In genomic region chr2:162058973-162059668, GRCh38 we compare ENCODE assay signal across 1 cellular context.
TF ChIP-seq lines count a peak whose summit lies in the region.

No MANE protein-coding gene starts in this region.

TF ChIP-seq in GM12878, 131 proteins besides CTCF, POLR2A, EP300 and RAD21 (continued from another document and continues in another):
- TF ChIP-seq, protein P1, sequence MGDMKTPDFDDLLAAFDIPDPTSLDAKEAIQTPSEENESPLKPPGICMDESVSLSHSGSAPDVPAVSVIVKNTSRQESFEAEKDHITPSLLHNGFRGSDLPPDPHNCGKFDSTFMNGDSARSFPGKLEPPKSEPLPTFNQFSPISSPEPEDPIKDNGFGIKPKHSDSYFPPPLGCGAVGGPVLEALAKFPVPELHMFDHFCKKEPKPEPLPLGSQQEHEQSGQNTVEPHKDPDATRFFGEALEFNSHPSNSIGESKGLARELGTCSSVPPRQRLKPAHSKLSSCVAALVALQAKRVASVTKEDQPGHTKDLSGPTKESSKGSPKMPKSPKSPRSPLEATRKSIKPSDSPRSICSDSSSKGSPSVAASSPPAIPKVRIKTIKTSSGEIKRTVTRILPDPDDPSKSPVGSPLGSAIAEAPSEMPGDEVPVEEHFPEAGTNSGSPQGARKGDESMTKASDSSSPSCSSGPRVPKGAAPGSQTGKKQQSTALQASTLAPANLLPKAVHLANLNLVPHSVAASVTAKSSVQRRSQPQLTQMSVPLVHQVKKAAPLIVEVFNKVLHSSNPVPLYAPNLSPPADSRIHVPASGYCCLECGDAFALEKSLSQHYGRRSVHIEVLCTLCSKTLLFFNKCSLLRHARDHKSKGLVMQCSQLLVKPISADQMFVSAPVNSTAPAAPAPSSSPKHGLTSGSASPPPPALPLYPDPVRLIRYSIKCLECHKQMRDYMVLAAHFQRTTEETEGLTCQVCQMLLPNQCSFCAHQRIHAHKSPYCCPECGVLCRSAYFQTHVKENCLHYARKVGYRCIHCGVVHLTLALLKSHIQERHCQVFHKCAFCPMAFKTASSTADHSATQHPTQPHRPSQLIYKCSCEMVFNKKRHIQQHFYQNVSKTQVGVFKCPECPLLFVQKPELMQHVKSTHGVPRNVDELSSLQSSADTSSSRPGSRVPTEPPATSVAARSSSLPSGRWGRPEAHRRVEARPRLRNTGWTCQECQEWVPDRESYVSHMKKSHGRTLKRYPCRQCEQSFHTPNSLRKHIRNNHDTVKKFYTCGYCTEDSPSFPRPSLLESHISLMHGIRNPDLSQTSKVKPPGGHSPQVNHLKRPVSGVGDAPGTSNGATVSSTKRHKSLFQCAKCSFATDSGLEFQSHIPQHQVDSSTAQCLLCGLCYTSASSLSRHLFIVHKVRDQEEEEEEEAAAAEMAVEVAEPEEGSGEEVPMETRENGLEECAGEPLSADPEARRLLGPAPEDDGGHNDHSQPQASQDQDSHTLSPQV (IDR thresholded peaks at IDR 0.05) = no peak
- TF ChIP-seq ZNF274 (IDR thresholded peaks at IDR 0.05; ENCODE audit: insufficient read depth, insufficient read length) (no peak), RAD51 (IDR thresholded peaks at IDR 0.05) (no peak), SUPT20H (IDR thresholded peaks at IDR 0.05; ENCODE audit: borderline replicate concordance, control insufficient read depth, low read depth, low read length) (no peak), SP1 (IDR thresholded peaks at IDR 0.05; ENCODE audit: low read depth, low read length) (no peak), RB1 (IDR thresholded peaks at IDR 0.05; ENCODE audit: borderline replicate concordance) (no peak), GABPA (IDR thresholded peaks at IDR 0.05; ENCODE audit: low read depth) (no peak; the same call in 1 of the 2 replicates), ATF7 (IDR thresholded peaks at IDR 0.05; ENCODE audit: low read depth) (peak; percentile 85), BRCA1 (IDR thresholded peaks at IDR 0.05; ENCODE audit: low read depth, low read length) (no peak), E2F8 (IDR thresholded peaks at IDR 0.05; ENCODE audit: low read depth, partially characterized antibody) (no peak), LARP7 (IDR thresholded peaks at IDR 0.05) (no peak), POLR2AphosphoS5 (IDR thresholded peaks at IDR 0.05; ENCODE audit: low read length) (no peak), YY1 (IDR thresholded peaks at IDR 0.05; ENCODE audit: low read depth, low read length) (no peak), STAT3 (IDR thresholded peaks at IDR 0.05; ENCODE audit: low read depth, low read length) (0 out of 2 replicates have a peak, but pooled peaks have one; percentile 39), ATF2 (IDR thresholded peaks at IDR 0.05; ENCODE audit: low read length) (peak; percentile 86), ESRRA (IDR thresholded peaks at IDR 0.05; ENCODE audit: low read length) (no peak), SREBF2 (IDR thresholded peaks at IDR 0.05; ENCODE audit: low read length) (no peak), KLF5 (IDR thresholded peaks at IDR 0.05; ENCODE audit: partially characterized antibody) (no peak), BACH1 (IDR thresholded peaks at IDR 0.05; ENCODE audit: borderline replicate concordance) (peak; percentile 32; the same call in 1 of the 2 replicates), YBX1 (IDR thresholded peaks at IDR 0.05) (no peak), TAF1 (IDR thresholded peaks at IDR 0.05; ENCODE audit: borderline replicate concordance, low read depth, low read length) (no peak), RCOR1 (conservative IDR thresholded peaks at IDR 0.05; ENCODE audit: low read depth, low read length) (no peak), CEBPB (IDR thresholded peaks at IDR 0.05; ENCODE audit: borderline replicate concordance in 1 of 2, low read depth in 2 of 2, low read length in 2 of 2) (0 out of 4 replicates have a peak, but pooled peaks of 1 of the 2 experiments have one; percentile 38), ZNF24 (IDR thresholded peaks at IDR 0.05) (peak; percentile 41; the same call in 1 of the 2 replicates), ZBTB40 (IDR thresholded peaks at IDR 0.05; ENCODE audit: borderline replicate concordance) (no peak), SMARCA5 (IDR thresholded peaks at IDR 0.05) (no peak), MYC (IDR thresholded peaks at IDR 0.05; ENCODE audit: insufficient read depth, insufficient read length, insufficient replicate concordance, low read length, severe bottlenecking) (no peak), CHD1 (IDR thresholded peaks at IDR 0.05; ENCODE audit: low read depth, low read length) (no peak), ZBTB33 (IDR thresholded peaks at IDR 0.05) (no peak), ZNF622 (IDR thresholded peaks at IDR 0.05) (no peak)
- TF ChIP-seq, protein P2, sequence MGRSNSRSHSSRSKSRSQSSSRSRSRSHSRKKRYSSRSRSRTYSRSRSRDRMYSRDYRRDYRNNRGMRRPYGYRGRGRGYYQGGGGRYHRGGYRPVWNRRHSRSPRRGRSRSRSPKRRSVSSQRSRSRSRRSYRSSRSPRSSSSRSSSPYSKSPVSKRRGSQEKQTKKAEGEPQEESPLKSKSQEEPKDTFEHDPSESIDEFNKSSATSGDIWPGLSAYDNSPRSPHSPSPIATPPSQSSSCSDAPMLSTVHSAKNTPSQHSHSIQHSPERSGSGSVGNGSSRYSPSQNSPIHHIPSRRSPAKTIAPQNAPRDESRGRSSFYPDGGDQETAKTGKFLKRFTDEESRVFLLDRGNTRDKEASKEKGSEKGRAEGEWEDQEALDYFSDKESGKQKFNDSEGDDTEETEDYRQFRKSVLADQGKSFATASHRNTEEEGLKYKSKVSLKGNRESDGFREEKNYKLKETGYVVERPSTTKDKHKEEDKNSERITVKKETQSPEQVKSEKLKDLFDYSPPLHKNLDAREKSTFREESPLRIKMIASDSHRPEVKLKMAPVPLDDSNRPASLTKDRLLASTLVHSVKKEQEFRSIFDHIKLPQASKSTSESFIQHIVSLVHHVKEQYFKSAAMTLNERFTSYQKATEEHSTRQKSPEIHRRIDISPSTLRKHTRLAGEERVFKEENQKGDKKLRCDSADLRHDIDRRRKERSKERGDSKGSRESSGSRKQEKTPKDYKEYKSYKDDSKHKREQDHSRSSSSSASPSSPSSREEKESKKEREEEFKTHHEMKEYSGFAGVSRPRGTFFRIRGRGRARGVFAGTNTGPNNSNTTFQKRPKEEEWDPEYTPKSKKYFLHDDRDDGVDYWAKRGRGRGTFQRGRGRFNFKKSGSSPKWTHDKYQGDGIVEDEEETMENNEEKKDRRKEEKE (IDR thresholded peaks at IDR 0.05) = no peak
- TF ChIP-seq, protein P3, sequence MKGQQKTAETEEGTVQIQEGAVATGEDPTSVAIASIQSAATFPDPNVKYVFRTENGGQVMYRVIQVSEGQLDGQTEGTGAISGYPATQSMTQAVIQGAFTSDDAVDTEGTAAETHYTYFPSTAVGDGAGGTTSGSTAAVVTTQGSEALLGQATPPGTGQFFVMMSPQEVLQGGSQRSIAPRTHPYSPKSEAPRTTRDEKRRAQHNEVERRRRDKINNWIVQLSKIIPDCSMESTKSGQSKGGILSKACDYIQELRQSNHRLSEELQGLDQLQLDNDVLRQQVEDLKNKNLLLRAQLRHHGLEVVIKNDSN (IDR thresholded peaks at IDR 0.05; ENCODE audit: borderline replicate concordance, extremely low read length, insufficient read depth, low read depth, low read length) = no peak
- TF ChIP-seq, protein P4, sequence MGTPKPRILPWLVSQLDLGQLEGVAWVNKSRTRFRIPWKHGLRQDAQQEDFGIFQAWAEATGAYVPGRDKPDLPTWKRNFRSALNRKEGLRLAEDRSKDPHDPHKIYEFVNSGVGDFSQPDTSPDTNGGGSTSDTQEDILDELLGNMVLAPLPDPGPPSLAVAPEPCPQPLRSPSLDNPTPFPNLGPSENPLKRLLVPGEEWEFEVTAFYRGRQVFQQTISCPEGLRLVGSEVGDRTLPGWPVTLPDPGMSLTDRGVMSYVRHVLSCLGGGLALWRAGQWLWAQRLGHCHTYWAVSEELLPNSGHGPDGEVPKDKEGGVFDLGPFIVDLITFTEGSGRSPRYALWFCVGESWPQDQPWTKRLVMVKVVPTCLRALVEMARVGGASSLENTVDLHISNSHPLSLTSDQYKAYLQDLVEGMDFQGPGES (IDR thresholded peaks at IDR 0.05) = no peak
- TF ChIP-seq, protein P5, sequence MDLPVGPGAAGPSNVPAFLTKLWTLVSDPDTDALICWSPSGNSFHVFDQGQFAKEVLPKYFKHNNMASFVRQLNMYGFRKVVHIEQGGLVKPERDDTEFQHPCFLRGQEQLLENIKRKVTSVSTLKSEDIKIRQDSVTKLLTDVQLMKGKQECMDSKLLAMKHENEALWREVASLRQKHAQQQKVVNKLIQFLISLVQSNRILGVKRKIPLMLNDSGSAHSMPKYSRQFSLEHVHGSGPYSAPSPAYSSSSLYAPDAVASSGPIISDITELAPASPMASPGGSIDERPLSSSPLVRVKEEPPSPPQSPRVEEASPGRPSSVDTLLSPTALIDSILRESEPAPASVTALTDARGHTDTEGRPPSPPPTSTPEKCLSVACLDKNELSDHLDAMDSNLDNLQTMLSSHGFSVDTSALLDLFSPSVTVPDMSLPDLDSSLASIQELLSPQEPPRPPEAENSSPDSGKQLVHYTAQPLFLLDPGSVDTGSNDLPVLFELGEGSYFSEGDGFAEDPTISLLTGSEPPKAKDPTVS (IDR thresholded peaks at IDR 0.05; ENCODE audit: low read depth, low read length) = no peak
